12 cellular contexts compared by ENCODE assay signal in genomic region chr3:64443553-64444331, GRCh38.
DNase-seq lines count a peak whose midpoint lies in the region; ATAC-seq and TF ChIP-seq lines count a peak whose summit lies in the region.
"Had no signal": no experiment of that assay in that cellular context is flagged by ENCODE, and none has a peak within 500 bp of the region (broad histone marks: within the 10 kb centered on the region; RNA-seq: fewer than 3 reads in every experiment).

No MANE protein-coding gene starts in this region.

- H3K27me3 ChIP-seq in BJ (ENCODE audit: control insufficient read depth, insufficient read depth, low read length) (peaks cover 30% of the 10 kb centered on the region), osteoblast (ENCODE audit: insufficient read depth, low read length) (peaks cover 82% of the 10 kb centered on the region)

- POLR2A ChIA-PET in BJ (lab: Charles Lee): no interaction called here

- H3K79me2 ChIP-seq in osteoblast (ENCODE audit: insufficient read depth, low read length): no peaks in the 10 kb centered on the region

- peak overlapping the region; percentile 4 for H2AFZ ChIP-seq in osteoblast (ENCODE audit: low read length)

- peak overlapping the region; percentile 70 for H3K4me2 ChIP-seq in osteoblast (ENCODE audit: insufficient read depth, low read length)

- TF ChIP-seq CTCF in BJ (IDR thresholded peaks at IDR 0.05; ENCODE audit: insufficient read depth, low read depth, low read length) (no peak), fibroblast of mammary gland (conservative IDR thresholded peaks at IDR 0.05; ENCODE audit: control insufficient read depth, insufficient read depth, low read depth, low read length) (no peak), osteoblast (IDR thresholded peaks at IDR 0.05; ENCODE audit: extremely low read depth, low read depth, low read length) (no peak), GM13976 (IDR thresholded peaks at IDR 0.05; ENCODE audit: borderline replicate concordance, control extremely low read depth, extremely low read depth, insufficient read depth, missing control alignments) (no peak)

- H3K4me3 ChIP-seq in BJ (ENCODE audit: low read depth, low read length) (no peak overlapping the region), fibroblast of mammary gland (ENCODE audit: control insufficient read depth, low read depth, low read length) (peak overlapping the region; percentile 43), osteoblast (ENCODE audit: insufficient read depth, low read length) (peak overlapping the region; percentile 18)

- H3K4me1 ChIP-seq in osteoblast (ENCODE audit: insufficient read depth, low read length): peaks cover 10% of the 10 kb centered on the region

- no peak overlapping the region for H3K27ac ChIP-seq in osteoblast (ENCODE audit: low read depth, low read length)
- H3K27ac ChIP-seq: HL-60 had no signal

- H4K20me1 ChIP-seq in osteoblast (ENCODE audit: insufficient read depth, low read length): peaks cover 3% of the 10 kb centered on the region

- H3K9me3 ChIP-seq in osteoblast (ENCODE audit: low read depth, low read length): no peaks in the 10 kb centered on the region

- CTCF ChIA-PET in BJ (lab: Yijun Ruan, JAX): interaction anchor here (0.8 to 1.8 kb wide), 5 partner anchors 11 to 413 kb away, joined by 3 to 8 read pairs (median 3); no protein-coding TSS in a partner anchor

- in situ Hi-C loops in GM13976 (cut with MboI; ENCODE audit: low sequenced_read_pairs, unreplicated experiment): no loop called here

- no peak for ATAC-seq in GM18517 (IDR thresholded peaks at IDR 0.05; ENCODE audit: unreplicated experiment)
- ATAC-seq: activated CD4-positive, alpha-beta T cell treated with anti-CD3 and anti-CD28 coated beads for 36 hours; stimulated activated effector memory CD8-positive, alpha-beta T cell treated with anti-CD3 and anti-CD28 coated beads, Interleukin-12 subunit alpha, Interleukin-12 subunit beta, amount 100 ng/mL, for 72 hours had no signal

- H3K36me3 ChIP-seq in BJ (ENCODE audit: control insufficient read depth, insufficient read depth, low read length) (no peaks in the 10 kb centered on the region), osteoblast (ENCODE audit: insufficient read depth, low read length) (no peaks in the 10 kb centered on the region)

- DNase-seq in BJ (ENCODE audit: low read depth) (peak; percentile 51), M059J (ENCODE audit: low read depth) (peak; percentile 47), fibroblast of mammary gland (ENCODE audit: low read depth) (peak; percentile 84), osteoblast (ENCODE audit: insufficient read length, low spot score, missing footprints) (peak; percentile 92), GM13976 (ENCODE audit: low spot score) (no peak)
- no peak for DNase-seq in activated effector memory CD4-positive, alpha-beta T cell treated with Interleukin-2 at 50 U/mL for 16 hours
- DNase-seq in stimulated activated CD4-positive, alpha-beta T cell treated with anti-CD3 and anti-CD28 coated beads, Interleukin-4, amount 100 ng/mL, for 1 hour: no peak
- DNase-seq: activated CD4-positive, alpha-beta T cell treated with anti-CD3 and anti-CD28 coated beads for 36 hours; activated naive CD4-positive, alpha-beta T cell treated with anti-CD3 and anti-CD28 coated beads, Interleukin-2, amount 10 ng/mL, durations not matched to agents 7 days and 5 days had no signal

Comparison
In these comparisons a context has a peak if more than half of its experiments do, and no peak if none do; other contexts are left out.
1. DNase-seq: peak in BJ (single experiment), M059J (single experiment), fibroblast of mammary gland (single experiment) and osteoblast (single experiment); none in activated effector memory CD4-positive, alpha-beta T cell treated with Interleukin-2 at 50 U/mL for 16 hours (single experiment), GM13976 (single experiment) and stimulated activated CD4-positive, alpha-beta T cell treated with anti-CD3 and anti-CD28 coated beads, Interleukin-4, amount 100 ng/mL, for 1 hour (single experiment).